Comparison of ENCODE assay signal across 1 cellular context in the genomic region with DNA sequence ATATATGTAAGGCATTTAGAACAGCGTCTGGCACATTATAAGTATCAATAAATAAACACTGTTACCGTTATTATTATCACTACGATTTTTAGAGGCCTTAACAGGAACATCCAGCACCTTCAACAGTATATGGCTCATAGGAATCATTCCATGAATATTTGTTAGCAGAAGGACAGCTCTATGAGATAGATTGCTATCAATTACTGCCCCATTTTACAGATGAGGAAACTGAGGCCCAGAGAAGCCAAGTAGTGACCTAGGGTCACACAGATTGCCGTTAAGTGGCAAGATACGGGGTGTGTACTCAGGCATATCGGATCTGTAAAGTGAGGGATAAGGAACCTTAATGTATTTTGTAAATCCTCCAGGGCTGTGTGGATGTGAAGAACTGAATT.
TF ChIP-seq lines count a peak whose summit lies in the region.

No MANE protein-coding gene starts in this region.

TF ChIP-seq in K562, 482 proteins besides CTCF, POLR2A, EP300 and RAD21 (continues in another document):
- TF ChIP-seq PML (IDR thresholded peaks at IDR 0.05; ENCODE audit: low read length) (no peak; the same call in 1 of the 2 replicates), HDGF (IDR thresholded peaks at IDR 0.05) (peak; percentile 98), PHF21A (IDR thresholded peaks at IDR 0.05; ENCODE audit: borderline replicate concordance, low read depth) (peak; percentile 69; the same call in 1 of the 2 replicates), RBM25 (IDR thresholded peaks at IDR 0.05; ENCODE audit: low read depth, low read length, severe bottlenecking) (peak; percentile 98), MECOM (CRISPR knock-in tag; IDR thresholded peaks at IDR 0.05) (peak; percentile 59; the same call in 1 of the 2 replicates), ARID1B (IDR thresholded peaks at IDR 0.05) (no peak; the same call in 1 of the 2 replicates), NCOA4 (IDR thresholded peaks at IDR 0.05; ENCODE audit: partially characterized antibody) (peak; percentile 62), ZNF224 (CRISPR knock-in tag; IDR thresholded peaks at IDR 0.05) (no peak), ARNT (IDR thresholded peaks at IDR 0.05) (peak in 1 of 2 experiments; percentile 86; a peak in 2 of 4 replicates), ZNF75A (CRISPR knock-in tag; IDR thresholded peaks at IDR 0.05) (no peak), CHAMP1 (IDR thresholded peaks at IDR 0.05) (peak; percentile 87), CBX1 (IDR thresholded peaks at IDR 0.05; ENCODE audit: low read depth) (peak; percentile 99), ASH1L (IDR thresholded peaks at IDR 0.05; ENCODE audit: borderline replicate concordance, low read depth, partially characterized antibody) (peak; percentile 30), ARID2 (IDR thresholded peaks at IDR 0.05) (peak; percentile 80), CSDE1 (IDR thresholded peaks at IDR 0.05) (peak in 1 of 2 experiments; percentile 29; a peak in 1 of 4 replicates), TFAP4 (CRISPR knock-in tag; IDR thresholded peaks at IDR 0.05; ENCODE audit: borderline replicate concordance) (no peak), ZBTB2 (IDR thresholded peaks at IDR 0.05) (no peak), GATAD2B (IDR thresholded peaks at IDR 0.05; ENCODE audit: borderline replicate concordance) (0 out of 2 replicates have a peak, but pooled peaks have one; percentile 43), CHD4 (IDR thresholded peaks at IDR 0.05; ENCODE audit: insufficient read depth, insufficient replicate concordance, low read depth, low read length, poor library complexity, severe bottlenecking) (peak; percentile 100), BRD9 (IDR thresholded peaks at IDR 0.05; ENCODE audit: low read depth, partially characterized antibody) (peak; percentile 89), MEF2D (tag; conservative IDR thresholded peaks at IDR 0.05; ENCODE audit: low read depth) (peak; percentile 71), CBX5 (IDR thresholded peaks at IDR 0.05; ENCODE audit: borderline replicate concordance, low read depth) (peak; percentile 38; the same call in 1 of the 2 replicates), FOXM1 (IDR thresholded peaks at IDR 0.05; ENCODE audit: low read depth) (peak; percentile 72), FOXM1 (CRISPR knock-in tag; IDR thresholded peaks at IDR 0.05; ENCODE audit: low read depth) (no peak), HLTF (IDR thresholded peaks at IDR 0.05) (peak; percentile 60; the same call in 1 of the 2 replicates), TAF7 (tag; IDR thresholded peaks at IDR 0.05) (no peak), SMARCC2 (IDR thresholded peaks at IDR 0.05; ENCODE audit: low read depth) (0 out of 2 replicates have a peak, but pooled peaks have one; percentile 50), ADNP (tag; IDR thresholded peaks at IDR 0.05) (peak; percentile 100), DMBX1 (CRISPR knock-in tag; IDR thresholded peaks at IDR 0.05; ENCODE audit: borderline replicate concordance) (peak; percentile 79), ESRRA (IDR thresholded peaks at IDR 0.05; ENCODE audit: borderline replicate concordance, low read depth) (peak; percentile 85), CC2D1A (IDR thresholded peaks at IDR 0.05) (peak; percentile 87), HDAC1 (IDR thresholded peaks at IDR 0.05) (peak in 1 of 2 experiments; percentile 96; a peak in 3 of 4 replicates), ZNF165 (CRISPR knock-in tag; IDR thresholded peaks at IDR 0.05; ENCODE audit: borderline replicate concordance) (no peak), FOSL1 (tag; conservative IDR thresholded peaks at IDR 0.05) (no peak), RCOR1 (IDR thresholded peaks at IDR 0.05; ENCODE audit: borderline replicate concordance in 1 of 2, low read depth in 2 of 2, low read length in 2 of 2) (peak; percentile 92 to 99; a peak in 3 of 4 replicates), ZNF592 (IDR thresholded peaks at IDR 0.05) (0 out of 2 replicates have a peak, but pooled peaks have one; percentile 40), TRIM24 (IDR thresholded peaks at IDR 0.05) (0 out of 4 replicates have a peak, but pooled peaks of 1 of the 2 experiments have one; percentile 39), SMARCE1 (IDR thresholded peaks at IDR 0.05) (peak; percentile 35; the same call in 1 of the 2 replicates), TCF3 (CRISPR knock-in tag; IDR thresholded peaks at IDR 0.05) (no peak; the same call in 1 of the 2 replicates), NFYB (IDR thresholded peaks at IDR 0.05; ENCODE audit: extremely low read depth, insufficient read length) (no peak), RBM39 (optimal IDR thresholded peaks at IDR 0.05; ENCODE audit: low read depth, low read length) (no peak), ZFPM2 (CRISPR knock-in tag; IDR thresholded peaks at IDR 0.05) (no peak), HDAC8 (tag; IDR thresholded peaks at IDR 0.05) (0 out of 2 replicates have a peak, but pooled peaks have one; percentile 0), HSF4 (CRISPR knock-in tag; IDR thresholded peaks at IDR 0.05; ENCODE audit: borderline replicate concordance) (0 out of 2 replicates have a peak, but pooled peaks have one; percentile 40), TAL1 (IDR thresholded peaks at IDR 0.05) (peak; percentile 39), KDM4B (IDR thresholded peaks at IDR 0.05; ENCODE audit: borderline replicate concordance in 2 of 2, low read depth in 1 of 2) (peak in 1 of 2 experiments; percentile 75; a peak in 1 of 4 replicates), DDX20 (tag; IDR thresholded peaks at IDR 0.05; ENCODE audit: low read depth) (peak; percentile 76; the same call in 1 of the 2 replicates), SMARCA5 (IDR thresholded peaks at IDR 0.05) (peak; percentile 100), PTTG1 (tag; IDR thresholded peaks at IDR 0.05; ENCODE audit: low read depth) (peak; percentile 76), CBX3 (IDR thresholded peaks at IDR 0.05; ENCODE audit: borderline replicate concordance in 1 of 2, low read length in 2 of 2) (peak in 1 of 2 experiments; percentile 96; a peak in 1 of 3 replicates), FOXA3 (CRISPR knock-in tag; conservative IDR thresholded peaks at IDR 0.05 in 1 of 2, IDR thresholded peaks at IDR 0.05 in 1 of 2) (peak; percentile 67 to 85; a peak in 3 of 4 replicates), BCOR (IDR thresholded peaks at IDR 0.05) (peak; percentile 100), HDAC2 (IDR thresholded peaks at IDR 0.05) (peak; percentile 100), BRD4 (IDR thresholded peaks at IDR 0.05) (0 out of 2 replicates have a peak, but pooled peaks have one; percentile 67), ZNF24 (IDR thresholded peaks at IDR 0.05) (peak; percentile 93), GATA2 (CRISPR knock-in tag; IDR thresholded peaks at IDR 0.05) (peak; percentile 97), DNMT1 (IDR thresholded peaks at IDR 0.05) (0 out of 2 replicates have a peak, but pooled peaks have one; percentile 52), PURB (CRISPR knock-in tag; IDR thresholded peaks at IDR 0.05; ENCODE audit: low read depth) (no peak), MIER1 (IDR thresholded peaks at IDR 0.05; ENCODE audit: low read depth) (0 out of 2 replicates have a peak, but pooled peaks have one; percentile 41)
- TF ChIP-seq, protein P1, sequence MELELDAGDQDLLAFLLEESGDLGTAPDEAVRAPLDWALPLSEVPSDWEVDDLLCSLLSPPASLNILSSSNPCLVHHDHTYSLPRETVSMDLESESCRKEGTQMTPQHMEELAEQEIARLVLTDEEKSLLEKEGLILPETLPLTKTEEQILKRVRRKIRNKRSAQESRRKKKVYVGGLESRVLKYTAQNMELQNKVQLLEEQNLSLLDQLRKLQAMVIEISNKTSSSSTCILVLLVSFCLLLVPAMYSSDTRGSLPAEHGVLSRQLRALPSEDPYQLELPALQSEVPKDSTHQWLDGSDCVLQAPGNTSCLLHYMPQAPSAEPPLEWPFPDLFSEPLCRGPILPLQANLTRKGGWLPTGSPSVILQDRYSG (tag; conservative IDR thresholded peaks at IDR 0.05; ENCODE audit: low read depth): peak; percentile 79; the same call in 1 of the 2 replicates
- TF ChIP-seq, protein P2, sequence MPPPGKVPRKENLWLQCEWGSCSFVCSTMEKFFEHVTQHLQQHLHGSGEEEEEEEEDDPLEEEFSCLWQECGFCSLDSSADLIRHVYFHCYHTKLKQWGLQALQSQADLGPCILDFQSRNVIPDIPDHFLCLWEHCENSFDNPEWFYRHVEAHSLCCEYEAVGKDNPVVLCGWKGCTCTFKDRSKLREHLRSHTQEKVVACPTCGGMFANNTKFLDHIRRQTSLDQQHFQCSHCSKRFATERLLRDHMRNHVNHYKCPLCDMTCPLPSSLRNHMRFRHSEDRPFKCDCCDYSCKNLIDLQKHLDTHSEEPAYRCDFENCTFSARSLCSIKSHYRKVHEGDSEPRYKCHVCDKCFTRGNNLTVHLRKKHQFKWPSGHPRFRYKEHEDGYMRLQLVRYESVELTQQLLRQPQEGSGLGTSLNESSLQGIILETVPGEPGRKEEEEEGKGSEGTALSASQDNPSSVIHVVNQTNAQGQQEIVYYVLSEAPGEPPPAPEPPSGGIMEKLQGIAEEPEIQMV (tag; conservative IDR thresholded peaks at IDR 0.05; ENCODE audit: low read depth): 0 out of 2 replicates have a peak, but pooled peaks have one; percentile 8
- TF ChIP-seq, protein P3, sequence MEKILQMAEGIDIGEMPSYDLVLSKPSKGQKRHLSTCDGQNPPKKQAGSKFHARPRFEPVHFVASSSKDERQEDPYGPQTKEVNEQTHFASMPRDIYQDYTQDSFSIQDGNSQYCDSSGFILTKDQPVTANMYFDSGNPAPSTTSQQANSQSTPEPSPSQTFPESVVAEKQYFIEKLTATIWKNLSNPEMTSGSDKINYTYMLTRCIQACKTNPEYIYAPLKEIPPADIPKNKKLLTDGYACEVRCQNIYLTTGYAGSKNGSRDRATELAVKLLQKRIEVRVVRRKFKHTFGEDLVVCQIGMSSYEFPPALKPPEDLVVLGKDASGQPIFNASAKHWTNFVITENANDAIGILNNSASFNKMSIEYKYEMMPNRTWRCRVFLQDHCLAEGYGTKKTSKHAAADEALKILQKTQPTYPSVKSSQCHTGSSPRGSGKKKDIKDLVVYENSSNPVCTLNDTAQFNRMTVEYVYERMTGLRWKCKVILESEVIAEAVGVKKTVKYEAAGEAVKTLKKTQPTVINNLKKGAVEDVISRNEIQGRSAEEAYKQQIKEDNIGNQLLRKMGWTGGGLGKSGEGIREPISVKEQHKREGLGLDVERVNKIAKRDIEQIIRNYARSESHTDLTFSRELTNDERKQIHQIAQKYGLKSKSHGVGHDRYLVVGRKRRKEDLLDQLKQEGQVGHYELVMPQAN (IDR thresholded peaks at IDR 0.05; ENCODE audit: borderline replicate concordance): 0 out of 2 replicates have a peak, but pooled peaks have one; percentile 14
